In the genomic region with DNA sequence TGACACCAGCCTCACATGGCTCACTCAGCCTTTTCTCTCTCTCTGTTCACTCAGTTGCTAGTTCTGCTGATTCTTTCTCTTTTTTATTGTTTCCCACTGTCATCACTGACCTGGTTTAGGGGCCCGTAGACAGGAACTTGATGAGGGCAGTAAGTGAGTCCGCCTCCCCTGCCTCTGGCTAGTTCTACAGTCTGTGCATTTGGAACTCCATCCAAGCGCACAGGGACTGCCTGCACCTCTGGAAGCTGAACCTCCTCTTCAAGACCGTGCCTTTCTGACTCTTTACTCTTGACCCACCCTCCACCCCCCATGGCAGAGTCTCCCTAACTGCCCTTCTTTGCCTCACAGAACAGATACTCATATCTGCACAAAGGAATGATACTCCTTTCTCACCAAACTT, we compare ENCODE assay signal across 18 cellular contexts. TPM values are rescaled to one million over a fixed set of nuclear protein-coding genes. Genes with fewer than 3 reads are reported as not detected.
A peak's percentile ranks its signal among the peaks of the same experiment; 100 is the strongest.
DNase-seq lines count a peak whose midpoint lies in the region; ATAC-seq and TF ChIP-seq lines count a peak whose summit lies in the region.
"Had no signal": no experiment of that assay in that cellular context is flagged by ENCODE, and none has a peak within 500 bp of the region (broad histone marks: within the 10 kb centered on the region; RNA-seq: fewer than 3 reads in every experiment).

No MANE protein-coding gene starts in this region.

- peaks cover 89% of the 10 kb centered on the region; the same call in 1 of the 2 replicates for H4K20me1 ChIP-seq in IMR-90 (ENCODE audit: insufficient read depth, low read length)
- peaks cover 6% of the 10 kb centered on the region for H4K20me1 ChIP-seq in neural progenitor cell (ENCODE audit: low read depth)

- H3K36me3 Mint-ChIP-seq in activated B cell treated with CpG ODN at 0.5 μM for 24 hours (ENCODE audit: low read depth) (peaks cover 77% of the 10 kb centered on the region), neural progenitor cell (no peaks in the 10 kb centered on the region)
- H3K36me3 Mint-ChIP-seq in stimulated activated naive B cell treated with anti-CD40 and anti-IgM and Interleukin-4, amounts not matched to agents 10 μg/mL and 1 μg/mL and 100 μg/mL, for 72 hours = peaks cover 30 to 56% of the 10 kb centered on the region in 2 donors

- H3K9me3 Mint-ChIP-seq in activated B cell treated with CpG ODN at 0.5 μM for 24 hours (no peaks in the 10 kb centered on the region), neural progenitor cell (no peaks in the 10 kb centered on the region)
- H3K9me3 Mint-ChIP-seq in stimulated activated naive B cell treated with anti-CD40 and anti-IgM and Interleukin-4, amounts not matched to agents 10 μg/mL and 1 μg/mL and 100 μg/mL, for 72 hours = no peaks in the 10 kb centered on the region
- no peaks in the 10 kb centered on the region for H3K9me3 Mint-ChIP-seq in stimulated activated naive CD8-positive, alpha-beta T cell treated with anti-CD3 and anti-CD28 coated beads, Interleukin-15, amount 100 ng/mL, for 72 hours

- H3K9me3 ChIP-seq in IMR-90 (ENCODE audit: control insufficient read depth, insufficient read depth, low read length) (no peaks in the 10 kb centered on the region), lower lobe of right lung (no peaks in the 10 kb centered on the region), neural progenitor cell (ENCODE audit: low read depth) (no peaks in the 10 kb centered on the region)
- H3K9me3 ChIP-seq: BE2C, SJSA1 had no signal

- DNase-seq in IMR-90 (no peak), activated B cell treated with CpG ODN at 0.5 μM for 24 hours (peak; percentile 8), lower lobe of right lung (no peak), hypothalamus (lab: John Stamatoyannopoulos, UW) (no peak), neural progenitor cell (ENCODE audit: low spot score) (no peak)
- DNase-seq in stimulated activated naive B cell treated with anti-CD40 and anti-IgM and Interleukin-4, amounts not matched to agents 10 μg/mL and 1 μg/mL and 100 μg/mL, for 72 hours = no peak
- DNase-seq in stimulated activated naive CD8-positive, alpha-beta T cell treated with anti-CD3 and anti-CD28 coated beads, Interleukin-15, amount 100 ng/mL, for 72 hours = no peak
- DNase-seq: BE2C; caudate nucleus; effector CD4-positive, alpha-beta T cell; kidney; midbrain; NCI-H1092; NCI-H526; substantia nigra had no signal

- CTCF ChIA-PET in IMR-90 (lab: Yijun Ruan, JAX) = interaction anchor here (1.3 to 1.6 kb wide), 2 partner anchors 12 to 145 kb away, joined by 3 to 4 read pairs; no protein-coding TSS in a partner anchor
- CTCF ChIA-PET in activated B cell treated with CpG ODN at 0.5 μM for 24 hours (lab: Charles Lee) = interaction anchor here (0.9 to 5.2 kb wide), 4 partner anchors 56 to 144 kb away, joined by 3 to 29 read pairs (median 5); no protein-coding TSS in a partner anchor

- H3K27me3 ChIP-seq in IMR-90 (ENCODE audit: control insufficient read depth, insufficient read depth, low read length) (no peaks in the 10 kb centered on the region), lower lobe of right lung (ENCODE audit: low read depth) (no peaks in the 10 kb centered on the region), neural progenitor cell (peaks cover 31% of the 10 kb centered on the region)
- H3K27me3 ChIP-seq: hepatocyte had no signal

- ATAC-seq in IMR-90 (ENCODE audit: low read depth) = no peak
- ATAC-seq in activated B cell treated with CpG ODN at 0.5 μM for 24 hours (ENCODE audit: low read depth) = no peak
- ATAC-seq in lower lobe of right lung = no peak
- ATAC-seq in stimulated activated naive B cell treated with anti-CD40 and anti-IgM and Interleukin-4, amounts not matched to agents 10 μg/mL and 1 μg/mL and 100 μg/mL, for 72 hours (replicated peaks) = no peak
- no peak for ATAC-seq in stimulated activated naive CD8-positive, alpha-beta T cell treated with anti-CD3 and anti-CD28 coated beads, Interleukin-15, amount 100 ng/mL, for 72 hours

- H4K91ac ChIP-seq in IMR-90 (ENCODE audit: insufficient read depth, low read depth, low read length) = no peak overlapping the region

- H2BK15ac ChIP-seq in IMR-90 (ENCODE audit: low read depth, low read length) = no peak overlapping the region

- H3K18ac ChIP-seq in IMR-90 (ENCODE audit: low read depth, low read length) = no peak overlapping the region

- TF ChIP-seq POLR2A in IMR-90 (IDR thresholded peaks at IDR 0.05; ENCODE audit: low read depth, low read length) = no peak

- no peak overlapping the region for H3K4ac ChIP-seq in IMR-90 (ENCODE audit: low read depth, low read length)

- no peak overlapping the region for H3K56ac ChIP-seq in IMR-90 (ENCODE audit: extremely low read depth, insufficient read depth, low read length)

- H3K14ac ChIP-seq in IMR-90 (replicated peaks; ENCODE audit: low read depth, low read length) = peak overlapping the region; percentile 1; the same call in 1 of the 2 replicates

- 0 out of 2 replicates have a peak overlapping the region, but pooled peaks have one; percentile 1 for H3K23ac ChIP-seq in IMR-90 (ENCODE audit: low read depth, low read length)

- H3K4me1 Mint-ChIP-seq in activated B cell treated with CpG ODN at 0.5 μM for 24 hours (peaks cover 80% of the 10 kb centered on the region), neural progenitor cell (peaks cover 12% of the 10 kb centered on the region)
- peaks cover 58 to 84% of the 10 kb centered on the region in 2 donors for H3K4me1 Mint-ChIP-seq in stimulated activated naive B cell treated with anti-CD40 and anti-IgM and Interleukin-4, amounts not matched to agents 10 μg/mL and 1 μg/mL and 100 μg/mL, for 72 hours
- peaks cover 62% of the 10 kb centered on the region for H3K4me1 Mint-ChIP-seq in stimulated activated naive CD8-positive, alpha-beta T cell treated with anti-CD3 and anti-CD28 coated beads, Interleukin-15, amount 100 ng/mL, for 72 hours

- H3K4me2 ChIP-seq in IMR-90 (ENCODE audit: low read depth, low read length) (no peak overlapping the region), neural progenitor cell (no peak overlapping the region)
- H3K4me2 ChIP-seq: hepatocyte had no signal

- no peak overlapping the region for H2BK20ac ChIP-seq in IMR-90 (ENCODE audit: low read depth, low read length)

- in situ Hi-C loops in IMR-90 (cut with MboI; ENCODE audit: low sequenced_read_pairs) = no loop called here

- H3K79me2 ChIP-seq in neural progenitor cell (ENCODE audit: low read depth) = no peaks in the 10 kb centered on the region

- H3K9me1 ChIP-seq in IMR-90 (ENCODE audit: insufficient read depth, low read length) = peaks cover 42% of the 10 kb centered on the region

- no peak overlapping the region for H3K27ac ChIP-seq in IMR-90 (ENCODE audit: insufficient read depth, low read length)
- no peak overlapping the region for H3K27ac ChIP-seq in lower lobe of right lung
- H3K27ac ChIP-seq in neural progenitor cell = no peak overlapping the region
- H3K27ac ChIP-seq: hepatocyte, SJSA1 had no signal

- BruUV-seq in IMR-90 (replicated peaks; lab: Mats Ljungman, UMichigan) = no TSS peak

- no peak overlapping the region for H4K8ac ChIP-seq in IMR-90 (ENCODE audit: low read depth in 2 of 2, low read length in 2 of 2)

- H3K36me3 ChIP-seq in IMR-90 (ENCODE audit: control insufficient read depth, insufficient read depth, low read length) (no peaks in the 10 kb centered on the region), lower lobe of right lung (no peaks in the 10 kb centered on the region), neural progenitor cell (no peaks in the 10 kb centered on the region)
- H3K36me3 ChIP-seq: BE2C, SJSA1 had no signal

- TF ChIP-seq RAD21 in IMR-90 (IDR thresholded peaks at IDR 0.05; ENCODE audit: low read length) = no peak

- H3K27me3 Mint-ChIP-seq in activated B cell treated with CpG ODN at 0.5 μM for 24 hours (no peaks in the 10 kb centered on the region), neural progenitor cell (ENCODE audit: insufficient read depth, low read depth) (peaks cover 19% of the 10 kb centered on the region)
- no peaks in the 10 kb centered on the region for H3K27me3 Mint-ChIP-seq in stimulated activated naive B cell treated with anti-CD40 and anti-IgM and Interleukin-4, amounts not matched to agents 10 μg/mL and 1 μg/mL and 100 μg/mL, for 72 hours
- peaks cover 50% of the 10 kb centered on the region for H3K27me3 Mint-ChIP-seq in stimulated activated naive CD8-positive, alpha-beta T cell treated with anti-CD3 and anti-CD28 coated beads, Interleukin-15, amount 100 ng/mL, for 72 hours

- peak overlapping the region; percentile 59 for H3K27ac Mint-ChIP-seq in activated B cell treated with CpG ODN at 0.5 μM for 24 hours
- H3K27ac Mint-ChIP-seq in stimulated activated naive B cell treated with anti-CD40 and anti-IgM and Interleukin-4, amounts not matched to agents 10 μg/mL and 1 μg/mL and 100 μg/mL, for 72 hours = peak overlapping the region; percentile 10
- no peak overlapping the region for H3K27ac Mint-ChIP-seq in neural progenitor cell
- H3K27ac Mint-ChIP-seq in stimulated activated naive CD8-positive, alpha-beta T cell treated with anti-CD3 and anti-CD28 coated beads, Interleukin-15, amount 100 ng/mL, for 72 hours = no peak overlapping the region

- H2AFZ ChIP-seq in IMR-90 (replicated peaks; ENCODE audit: low read length, poor library complexity) (no peak overlapping the region), neural progenitor cell (replicated peaks) (no peak overlapping the region)
- H2AFZ ChIP-seq: hepatocyte had no signal

- H2BK5ac ChIP-seq in IMR-90 (ENCODE audit: low read depth, low read length, poor library complexity, severe bottlenecking) = no peak overlapping the region

- no peak for TF ChIP-seq CTCF in IMR-90 (conservative IDR thresholded peaks at IDR 0.05; ENCODE audit: low read depth, low read length)
- no peak for TF ChIP-seq CTCF in activated B cell treated with CpG ODN at 0.5 μM for 24 hours (IDR thresholded peaks at IDR 0.05)
- TF ChIP-seq CTCF in lower lobe of right lung (IDR thresholded peaks at IDR 0.05) = no peak
- no peak for TF ChIP-seq CTCF in neural progenitor cell (IDR thresholded peaks at IDR 0.05)

- dilution Hi-C loops in IMR-90 (cut with HindIII; ENCODE audit: low sequenced_read_pairs, unreplicated experiment) = no loop called here

- no peak overlapping the region for H3K4me3 ChIP-seq in IMR-90 (ENCODE audit: insufficient read depth, low read depth, low read length)
- H3K4me3 ChIP-seq in lower lobe of right lung = peak overlapping the region; percentile 82
- no peak overlapping the region for H3K4me3 ChIP-seq in neural progenitor cell
- H3K4me3 ChIP-seq: hepatocyte, SJSA1 had no signal

- H3K79me1 ChIP-seq in IMR-90 (ENCODE audit: low read depth in 1 of 2, low read length in 2 of 2) = peaks cover 16 to 84% of the 10 kb centered on the region in 2 experiments

- no peak overlapping the region for H4K5ac ChIP-seq in IMR-90 (ENCODE audit: low read depth, low read length)

- POLR2A ChIA-PET in IMR-90 (lab: Charles Lee; ENCODE audit: unreplicated experiment) = no interaction called here
- POLR2A ChIA-PET in activated B cell treated with CpG ODN at 0.5 μM for 24 hours (lab: Charles Lee) = interaction anchor here (0.7 to 40.7 kb wide), 3 partner anchors 13 to 49 kb away, joined by 4 to 1269 read pairs (median 248); no protein-coding TSS in a partner anchor

- intact Hi-C loops in IMR-90 (cut with micrococcal nuclease) (no loop called here), activated B cell treated with CpG ODN at 0.5 μM for 24 hours (cut with micrococcal nuclease) (no loop called here), lower lobe of right lung (cut with DNase I) (no loop called here)

- peaks cover 15% of the 10 kb centered on the region for H3F3A ChIP-seq in neural progenitor cell (ENCODE audit: low read depth)

- peak overlapping the region; percentile 25 for H3K4me3 Mint-ChIP-seq in activated B cell treated with CpG ODN at 0.5 μM for 24 hours
- H3K4me3 Mint-ChIP-seq in stimulated activated naive B cell treated with anti-CD40 and anti-IgM and Interleukin-4, amounts not matched to agents 10 μg/mL and 1 μg/mL and 100 μg/mL, for 72 hours = peak overlapping the region in 1 of 2 donors; percentile 2
- no peak overlapping the region for H3K4me3 Mint-ChIP-seq in neural progenitor cell
- H3K4me3 Mint-ChIP-seq in stimulated activated naive CD8-positive, alpha-beta T cell treated with anti-CD3 and anti-CD28 coated beads, Interleukin-15, amount 100 ng/mL, for 72 hours = no peak overlapping the region

- peaks cover 28% of the 10 kb centered on the region for H3K4me1 ChIP-seq in IMR-90 (ENCODE audit: control insufficient read depth, insufficient read depth, low read length)
- H3K4me1 ChIP-seq in lower lobe of right lung = peaks cover 63% of the 10 kb centered on the region
- H3K4me1 ChIP-seq in neural progenitor cell = peaks cover 17% of the 10 kb centered on the region
- H3K4me1 ChIP-seq: BE2C had no signal

- WGBS in IMR-90 (ENCODE audit: extremely low coverage in 2 of 2, insufficient read length in 1 of 2), 2 experiments = 100% methylated on average over 1 of the region's 4 CpGs; no CpG with 5 or more reads in 1 of the 2 experiments

- H3K9ac ChIP-seq in IMR-90 (ENCODE audit: low read depth, low read length) (no peak overlapping the region), neural progenitor cell (no peak overlapping the region)
- H3K9ac ChIP-seq: KMS-11 had no signal

- no peak overlapping the region for H2BK120ac ChIP-seq in IMR-90 (ENCODE audit: low read depth, low read length)

- 0 out of 2 replicates have a peak overlapping the region, but pooled peaks have one; percentile 18 for H2AK5ac ChIP-seq in IMR-90 (ENCODE audit: low read depth, low read length)

- H2AK9ac ChIP-seq in IMR-90 (replicated peaks; ENCODE audit: low read depth, low read length, poor library complexity) = no peak overlapping the region

RNA-seq across cellular contexts. Expression of gene TENT5C, which starts 4.2 kb away (rescaled TPM):
- total RNA-seq in IMR-90 (2012; rRNA removed) = 4.1 and 5.3 TPM in 2 replicates
- polyA plus RNA-seq in IMR-90 (2012; rRNA removed) = 1.2 and 1.5 TPM in 2 replicates
- 0.53 and 0.84 TPM in 2 replicates for polyA plus RNA-seq in IMR-90 (2012; cell fraction: cytosol; rRNA removed)
- 0.44 and 1.0 TPM in 2 replicates for polyA plus RNA-seq in IMR-90 (2012; cell fraction: nucleus; rRNA removed; ENCODE audit: low replicate concordance)
- total RNA-seq in activated B cell treated with CpG ODN at 0.5 μM for 24 hours = 56.2 and 59.3 TPM in 2 replicates
- total RNA-seq in lower lobe of right lung = 23.2 TPM
- 0.09 and 0.39 TPM in 2 replicates for total RNA-seq in neural progenitor cell (ENCODE audit: low replicate concordance)

Comparison
In these comparisons a context has a peak if more than half of its experiments do, and no peak if none do; other contexts are left out.
1. H3K27ac Mint-ChIP-seq: peak in activated B cell treated with CpG ODN at 0.5 μM for 24 hours (single experiment) and stimulated activated naive B cell treated with anti-CD40 and anti-IgM and Interleukin-4, amounts not matched to agents 10 μg/mL and 1 μg/mL and 100 μg/mL, for 72 hours (single experiment); none in neural progenitor cell (single experiment) and stimulated activated naive CD8-positive, alpha-beta T cell treated with anti-CD3 and anti-CD28 coated beads, Interleukin-15, amount 100 ng/mL, for 72 hours (0 of 2).